ENCODE assay signal across 1 cellular context in the genomic region with DNA sequence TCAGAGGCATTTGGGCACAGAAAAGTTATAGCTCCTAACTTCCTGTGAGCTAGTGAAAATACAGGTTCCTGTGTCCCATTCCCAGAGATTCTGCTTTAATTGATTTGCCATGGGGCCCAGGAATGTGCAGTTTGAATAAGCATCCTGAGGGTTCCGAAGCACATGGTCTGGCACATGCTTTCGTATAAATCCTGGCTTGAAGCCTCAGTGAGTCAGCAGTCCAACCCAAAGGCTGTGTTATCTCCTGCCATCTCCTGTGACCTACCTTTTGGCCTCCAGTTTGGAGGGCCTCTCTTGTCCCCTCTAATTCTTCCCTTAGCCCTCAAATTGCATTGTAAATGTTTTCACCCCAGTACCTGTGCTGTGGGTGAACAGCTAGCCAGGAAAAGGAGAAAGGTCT.
TF ChIP-seq lines count a peak whose summit lies in the region.

No MANE protein-coding gene starts in this region.

TF ChIP-seq in K562, 482 proteins besides CTCF, POLR2A, EP300 and RAD21 (continued from another document and continues in another):
- TF ChIP-seq, protein P1, sequence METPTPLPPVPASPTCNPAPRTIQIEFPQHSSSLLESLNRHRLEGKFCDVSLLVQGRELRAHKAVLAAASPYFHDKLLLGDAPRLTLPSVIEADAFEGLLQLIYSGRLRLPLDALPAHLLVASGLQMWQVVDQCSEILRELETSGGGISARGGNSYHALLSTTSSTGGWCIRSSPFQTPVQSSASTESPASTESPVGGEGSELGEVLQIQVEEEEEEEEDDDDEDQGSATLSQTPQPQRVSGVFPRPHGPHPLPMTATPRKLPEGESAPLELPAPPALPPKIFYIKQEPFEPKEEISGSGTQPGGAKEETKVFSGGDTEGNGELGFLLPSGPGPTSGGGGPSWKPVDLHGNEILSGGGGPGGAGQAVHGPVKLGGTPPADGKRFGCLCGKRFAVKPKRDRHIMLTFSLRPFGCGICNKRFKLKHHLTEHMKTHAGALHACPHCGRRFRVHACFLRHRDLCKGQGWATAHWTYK (CRISPR knock-in tag; IDR thresholded peaks at IDR 0.05) = 0 out of 2 replicates have a peak, but pooled peaks have one; percentile 65
- no peak for TF ChIP-seq NR4A1 (CRISPR knock-in tag; IDR thresholded peaks at IDR 0.05)
- peak; percentile 63; the same call in 1 of the 2 replicates for TF ChIP-seq NR4A1 (tag; IDR thresholded peaks at IDR 0.05)
- TF ChIP-seq, protein P2, sequence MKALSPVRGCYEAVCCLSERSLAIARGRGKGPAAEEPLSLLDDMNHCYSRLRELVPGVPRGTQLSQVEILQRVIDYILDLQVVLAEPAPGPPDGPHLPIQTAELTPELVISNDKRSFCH (CRISPR knock-in tag; IDR thresholded peaks at IDR 0.05) = no peak
- TF ChIP-seq, protein P2 (tag; IDR thresholded peaks at IDR 0.05) = 0 out of 2 replicates have a peak, but pooled peaks have one; percentile 17
- TF ChIP-seq, protein P3, sequence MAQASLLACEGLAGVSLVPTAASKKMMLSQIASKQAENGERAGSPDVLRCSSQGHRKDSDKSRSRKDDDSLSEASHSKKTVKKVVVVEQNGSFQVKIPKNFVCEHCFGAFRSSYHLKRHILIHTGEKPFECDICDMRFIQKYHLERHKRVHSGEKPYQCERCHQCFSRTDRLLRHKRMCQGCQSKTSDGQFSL (CRISPR knock-in tag; IDR thresholded peaks at IDR 0.05) = no peak
- TF ChIP-seq, protein P3 (tag; IDR thresholded peaks at IDR 0.05) = 0 out of 4 replicates have a peak, but pooled peaks of 1 of the 2 experiments have one; percentile 39
- 0 out of 2 replicates have a peak, but pooled peaks have one; percentile 7 for TF ChIP-seq NFIC (IDR thresholded peaks at IDR 0.05)
- no peak for TF ChIP-seq SRSF7 (optimal IDR thresholded peaks at IDR 0.05; ENCODE audit: low read depth, low read length)
- TF ChIP-seq ATF7 (IDR thresholded peaks at IDR 0.05) = no peak
- TF ChIP-seq CAMTA2 (CRISPR knock-in tag; conservative IDR thresholded peaks at IDR 0.05) = 0 out of 2 replicates have a peak, but pooled peaks have one; percentile 60
- TF ChIP-seq NR2C2 (CRISPR knock-in tag; IDR thresholded peaks at IDR 0.05) = 0 out of 2 replicates have a peak, but pooled peaks have one; percentile 45
- peak; percentile 50; the same call in 1 of the 2 replicates for TF ChIP-seq NR2C2 (tag; IDR thresholded peaks at IDR 0.05)
- TF ChIP-seq, protein P4, sequence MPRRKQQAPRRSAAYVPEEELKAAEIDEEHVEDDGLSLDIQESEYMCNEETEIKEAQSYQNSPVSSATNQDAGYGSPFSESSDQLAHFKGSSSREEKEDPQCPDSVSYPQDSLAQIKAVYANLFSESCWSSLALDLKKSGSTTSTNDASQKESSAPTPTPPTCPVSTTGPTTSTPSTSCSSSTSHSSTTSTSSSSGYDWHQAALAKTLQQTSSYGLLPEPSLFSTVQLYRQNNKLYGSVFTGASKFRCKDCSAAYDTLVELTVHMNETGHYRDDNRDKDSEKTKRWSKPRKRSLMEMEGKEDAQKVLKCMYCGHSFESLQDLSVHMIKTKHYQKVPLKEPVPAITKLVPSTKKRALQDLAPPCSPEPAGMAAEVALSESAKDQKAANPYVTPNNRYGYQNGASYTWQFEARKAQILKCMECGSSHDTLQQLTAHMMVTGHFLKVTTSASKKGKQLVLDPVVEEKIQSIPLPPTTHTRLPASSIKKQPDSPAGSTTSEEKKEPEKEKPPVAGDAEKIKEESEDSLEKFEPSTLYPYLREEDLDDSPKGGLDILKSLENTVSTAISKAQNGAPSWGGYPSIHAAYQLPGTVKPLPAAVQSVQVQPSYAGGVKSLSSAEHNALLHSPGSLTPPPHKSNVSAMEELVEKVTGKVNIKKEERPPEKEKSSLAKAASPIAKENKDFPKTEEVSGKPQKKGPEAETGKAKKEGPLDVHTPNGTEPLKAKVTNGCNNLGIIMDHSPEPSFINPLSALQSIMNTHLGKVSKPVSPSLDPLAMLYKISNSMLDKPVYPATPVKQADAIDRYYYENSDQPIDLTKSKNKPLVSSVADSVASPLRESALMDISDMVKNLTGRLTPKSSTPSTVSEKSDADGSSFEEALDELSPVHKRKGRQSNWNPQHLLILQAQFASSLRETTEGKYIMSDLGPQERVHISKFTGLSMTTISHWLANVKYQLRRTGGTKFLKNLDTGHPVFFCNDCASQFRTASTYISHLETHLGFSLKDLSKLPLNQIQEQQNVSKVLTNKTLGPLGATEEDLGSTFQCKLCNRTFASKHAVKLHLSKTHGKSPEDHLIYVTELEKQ (CRISPR knock-in tag; IDR thresholded peaks at IDR 0.05) = no peak
- no peak for TF ChIP-seq ZNF140 (CRISPR knock-in tag; IDR thresholded peaks at IDR 0.05)
- TF ChIP-seq ETV1 (tag; conservative IDR thresholded peaks at IDR 0.05; ENCODE audit: low read depth) = peak; percentile 21; the same call in 1 of the 2 replicates
- TF ChIP-seq DDX20 (tag; IDR thresholded peaks at IDR 0.05; ENCODE audit: low read depth) = 0 out of 2 replicates have a peak, but pooled peaks have one; percentile 41
- TF ChIP-seq MAFK (IDR thresholded peaks at IDR 0.05; ENCODE audit: low read length) = peak; percentile 46; the same call in 1 of the 2 replicates
- no peak for TF ChIP-seq CHD4 (IDR thresholded peaks at IDR 0.05; ENCODE audit: insufficient read depth, insufficient replicate concordance, low read depth, low read length, poor library complexity, severe bottlenecking)
- peak; percentile 55 for TF ChIP-seq TEAD4 (IDR thresholded peaks at IDR 0.05; ENCODE audit: low read length)
- no peak for TF ChIP-seq TEAD4 (CRISPR knock-in tag; IDR thresholded peaks at IDR 0.05; ENCODE audit: borderline replicate concordance)
- TF ChIP-seq, protein P5, sequence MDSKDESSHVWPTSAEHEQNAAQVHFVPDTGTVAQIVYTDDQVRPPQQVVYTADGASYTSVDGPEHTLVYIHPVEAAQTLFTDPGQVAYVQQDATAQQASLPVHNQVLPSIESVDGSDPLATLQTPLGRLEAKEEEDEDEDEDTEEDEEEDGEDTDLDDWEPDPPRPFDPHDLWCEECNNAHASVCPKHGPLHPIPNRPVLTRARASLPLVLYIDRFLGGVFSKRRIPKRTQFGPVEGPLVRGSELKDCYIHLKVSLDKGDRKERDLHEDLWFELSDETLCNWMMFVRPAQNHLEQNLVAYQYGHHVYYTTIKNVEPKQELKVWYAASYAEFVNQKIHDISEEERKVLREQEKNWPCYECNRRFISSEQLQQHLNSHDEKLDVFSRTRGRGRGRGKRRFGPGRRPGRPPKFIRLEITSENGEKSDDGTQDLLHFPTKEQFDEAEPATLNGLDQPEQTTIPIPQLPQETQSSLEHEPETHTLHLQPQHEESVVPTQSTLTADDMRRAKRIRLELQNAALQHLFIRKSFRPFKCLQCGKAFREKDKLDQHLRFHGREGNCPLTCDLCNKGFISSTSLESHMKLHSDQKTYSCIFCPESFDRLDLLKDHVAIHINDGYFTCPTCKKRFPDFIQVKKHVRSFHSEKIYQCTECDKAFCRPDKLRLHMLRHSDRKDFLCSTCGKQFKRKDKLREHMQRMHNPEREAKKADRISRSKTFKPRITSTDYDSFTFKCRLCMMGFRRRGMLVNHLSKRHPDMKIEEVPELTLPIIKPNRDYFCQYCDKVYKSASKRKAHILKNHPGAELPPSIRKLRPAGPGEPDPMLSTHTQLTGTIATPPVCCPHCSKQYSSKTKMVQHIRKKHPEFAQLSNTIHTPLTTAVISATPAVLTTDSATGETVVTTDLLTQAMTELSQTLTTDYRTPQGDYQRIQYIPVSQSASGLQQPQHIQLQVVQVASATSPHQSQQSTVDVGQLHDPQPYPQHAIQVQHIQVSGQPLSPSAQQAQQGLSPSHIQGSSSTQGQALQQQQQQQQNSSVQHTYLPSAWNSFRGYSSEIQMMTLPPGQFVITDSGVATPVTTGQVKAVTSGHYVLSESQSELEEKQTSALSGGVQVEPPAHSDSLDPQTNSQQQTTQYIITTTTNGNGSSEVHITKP (IDR thresholded peaks at IDR 0.05; ENCODE audit: partially characterized antibody) = no peak
- TF ChIP-seq NCOA4 (IDR thresholded peaks at IDR 0.05; ENCODE audit: partially characterized antibody) = no peak
- TF ChIP-seq, protein P6, sequence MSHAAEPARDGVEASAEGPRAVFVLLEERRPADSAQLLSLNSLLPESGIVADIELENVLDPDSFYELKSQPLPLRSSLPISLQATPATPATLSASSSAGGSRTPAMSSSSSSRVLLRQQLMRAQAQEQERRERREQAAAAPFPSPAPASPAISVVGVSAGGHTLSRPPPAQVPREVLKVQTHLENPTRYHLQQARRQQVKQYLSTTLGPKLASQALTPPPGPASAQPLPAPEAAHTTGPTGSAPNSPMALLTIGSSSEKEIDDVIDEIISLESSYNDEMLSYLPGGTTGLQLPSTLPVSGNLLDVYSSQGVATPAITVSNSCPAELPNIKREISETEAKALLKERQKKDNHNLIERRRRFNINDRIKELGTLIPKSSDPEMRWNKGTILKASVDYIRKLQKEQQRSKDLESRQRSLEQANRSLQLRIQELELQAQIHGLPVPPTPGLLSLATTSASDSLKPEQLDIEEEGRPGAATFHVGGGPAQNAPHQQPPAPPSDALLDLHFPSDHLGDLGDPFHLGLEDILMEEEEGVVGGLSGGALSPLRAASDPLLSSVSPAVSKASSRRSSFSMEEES (CRISPR knock-in tag; IDR thresholded peaks at IDR 0.05) = 0 out of 2 replicates have a peak, but pooled peaks have one; percentile 9
- peak in 1 of 2 experiments; percentile 31; a peak in 1 of 4 replicates for TF ChIP-seq TRIM24 (IDR thresholded peaks at IDR 0.05)
- peak in 1 of 2 experiments; percentile 62; a peak in 1 of 4 replicates for TF ChIP-seq MAZ (CRISPR knock-in tag; conservative IDR thresholded peaks at IDR 0.05 in 1 of 2, IDR thresholded peaks at IDR 0.05 in 1 of 2)
- TF ChIP-seq, protein P7, sequence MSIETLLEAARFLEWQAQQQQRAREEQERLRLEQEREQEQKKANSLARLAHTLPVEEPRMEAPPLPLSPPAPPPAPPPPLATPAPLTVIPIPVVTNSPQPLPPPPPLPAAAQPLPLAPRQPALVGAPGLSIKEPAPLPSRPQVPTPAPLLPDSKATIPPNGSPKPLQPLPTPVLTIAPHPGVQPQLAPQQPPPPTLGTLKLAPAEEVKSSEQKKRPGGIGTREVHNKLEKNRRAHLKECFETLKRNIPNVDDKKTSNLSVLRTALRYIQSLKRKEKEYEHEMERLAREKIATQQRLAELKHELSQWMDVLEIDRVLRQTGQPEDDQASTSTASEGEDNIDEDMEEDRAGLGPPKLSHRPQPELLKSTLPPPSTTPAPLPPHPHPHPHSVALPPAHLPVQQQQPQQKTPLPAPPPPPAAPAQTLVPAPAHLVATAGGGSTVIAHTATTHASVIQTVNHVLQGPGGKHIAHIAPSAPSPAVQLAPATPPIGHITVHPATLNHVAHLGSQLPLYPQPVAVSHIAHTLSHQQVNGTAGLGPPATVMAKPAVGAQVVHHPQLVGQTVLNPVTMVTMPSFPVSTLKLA (conservative IDR thresholded peaks at IDR 0.05) = peak; percentile 62 to 73; a peak in 3 of 4 replicates
- TF ChIP-seq, protein P8, sequence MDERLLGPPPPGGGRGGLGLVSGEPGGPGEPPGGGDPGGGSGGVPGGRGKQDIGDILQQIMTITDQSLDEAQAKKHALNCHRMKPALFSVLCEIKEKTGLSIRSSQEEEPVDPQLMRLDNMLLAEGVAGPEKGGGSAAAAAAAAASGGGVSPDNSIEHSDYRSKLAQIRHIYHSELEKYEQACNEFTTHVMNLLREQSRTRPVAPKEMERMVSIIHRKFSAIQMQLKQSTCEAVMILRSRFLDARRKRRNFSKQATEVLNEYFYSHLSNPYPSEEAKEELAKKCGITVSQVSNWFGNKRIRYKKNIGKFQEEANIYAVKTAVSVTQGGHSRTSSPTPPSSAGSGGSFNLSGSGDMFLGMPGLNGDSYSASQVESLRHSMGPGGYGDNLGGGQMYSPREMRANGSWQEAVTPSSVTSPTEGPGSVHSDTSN (CRISPR knock-in tag; IDR thresholded peaks at IDR 0.05; ENCODE audit: low read depth) = no peak
- TF ChIP-seq, protein P8 (tag; conservative IDR thresholded peaks at IDR 0.05; ENCODE audit: low read depth) = peak; percentile 35
- no peak for TF ChIP-seq RUNX1 (IDR thresholded peaks at IDR 0.05; ENCODE audit: low read depth)
- 0 out of 2 replicates have a peak, but pooled peaks have one; percentile 6 for TF ChIP-seq TCFL5 (CRISPR knock-in tag; conservative IDR thresholded peaks at IDR 0.05)
- TF ChIP-seq, protein P9, sequence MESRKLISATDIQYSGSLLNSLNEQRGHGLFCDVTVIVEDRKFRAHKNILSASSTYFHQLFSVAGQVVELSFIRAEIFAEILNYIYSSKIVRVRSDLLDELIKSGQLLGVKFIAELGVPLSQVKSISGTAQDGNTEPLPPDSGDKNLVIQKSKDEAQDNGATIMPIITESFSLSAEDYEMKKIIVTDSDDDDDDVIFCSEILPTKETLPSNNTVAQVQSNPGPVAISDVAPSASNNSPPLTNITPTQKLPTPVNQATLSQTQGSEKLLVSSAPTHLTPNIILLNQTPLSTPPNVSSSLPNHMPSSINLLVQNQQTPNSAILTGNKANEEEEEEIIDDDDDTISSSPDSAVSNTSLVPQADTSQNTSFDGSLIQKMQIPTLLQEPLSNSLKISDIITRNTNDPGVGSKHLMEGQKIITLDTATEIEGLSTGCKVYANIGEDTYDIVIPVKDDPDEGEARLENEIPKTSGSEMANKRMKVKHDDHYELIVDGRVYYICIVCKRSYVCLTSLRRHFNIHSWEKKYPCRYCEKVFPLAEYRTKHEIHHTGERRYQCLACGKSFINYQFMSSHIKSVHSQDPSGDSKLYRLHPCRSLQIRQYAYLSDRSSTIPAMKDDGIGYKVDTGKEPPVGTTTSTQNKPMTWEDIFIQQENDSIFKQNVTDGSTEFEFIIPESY (CRISPR knock-in tag; IDR thresholded peaks at IDR 0.05) = peak; percentile 40; the same call in 1 of the 2 replicates
- TF ChIP-seq ZNF324 (CRISPR knock-in tag; IDR thresholded peaks at IDR 0.05) = no peak
- TF ChIP-seq TEAD1 (CRISPR knock-in tag; IDR thresholded peaks at IDR 0.05) = peak in 1 of 2 experiments; percentile 55; a peak in 1 of 4 replicates
- TF ChIP-seq ZNF232 (CRISPR knock-in tag; IDR thresholded peaks at IDR 0.05) = no peak
- TF ChIP-seq L3MBTL2 (IDR thresholded peaks at IDR 0.05) = peak; percentile 99
- TF ChIP-seq, protein P10, sequence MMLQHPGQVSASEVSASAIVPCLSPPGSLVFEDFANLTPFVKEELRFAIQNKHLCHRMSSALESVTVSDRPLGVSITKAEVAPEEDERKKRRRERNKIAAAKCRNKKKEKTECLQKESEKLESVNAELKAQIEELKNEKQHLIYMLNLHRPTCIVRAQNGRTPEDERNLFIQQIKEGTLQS (IDR thresholded peaks at IDR 0.05) = peak; percentile 47; the same call in 1 of the 2 replicates
- TF ChIP-seq, protein P10 (CRISPR knock-in tag; conservative IDR thresholded peaks at IDR 0.05) = no peak
- TF ChIP-seq ZFP1 (CRISPR knock-in tag; IDR thresholded peaks at IDR 0.05) = no peak
